In the genomic region with DNA sequence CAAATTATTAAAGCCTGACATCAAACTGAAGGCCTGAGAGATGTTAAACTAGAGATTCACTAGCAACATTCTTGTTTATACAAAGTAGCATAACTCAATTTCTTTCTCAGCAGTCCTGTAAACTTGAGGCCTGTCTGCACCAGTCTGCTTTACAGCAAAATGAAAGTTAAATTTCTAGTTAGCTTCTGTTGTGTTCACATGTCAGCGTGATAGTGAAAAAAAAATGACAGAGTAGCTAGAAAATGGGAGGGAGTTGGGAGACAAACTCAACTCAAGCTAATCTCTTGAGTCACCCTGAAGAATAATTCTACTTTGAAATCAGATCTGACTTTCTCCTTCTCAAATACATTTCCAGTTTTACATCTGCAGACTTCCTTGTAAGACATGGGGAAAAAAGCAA, we compare ENCODE assay signal across 9 cellular contexts. TPM values are rescaled to one million over a fixed set of nuclear protein-coding genes. Genes with fewer than 3 reads are reported as not detected.
DNase-seq lines count a peak whose midpoint lies in the region; ATAC-seq and TF ChIP-seq lines count a peak whose summit lies in the region.
"Had no signal": no experiment of that assay in that cellular context is flagged by ENCODE, and none has a peak within 500 bp of the region (broad histone marks: within the 10 kb centered on the region; RNA-seq: fewer than 3 reads in every experiment).

No MANE protein-coding gene starts in this region.

- H3K9me3 Mint-ChIP-seq in HFFc6: no peaks in the 10 kb centered on the region
- no peaks in the 10 kb centered on the region for H3K9me3 Mint-ChIP-seq in activated CD8-positive, alpha-beta memory T cell treated with anti-CD3 and anti-CD28 coated beads, Interleukin-2, amount 10 ng/mL, durations not matched to agents 7 days and 5 days (ENCODE audit: low read depth)
- H3K9me3 Mint-ChIP-seq: activated T-cell treated with anti-CD3 and anti-CD28 coated beads, Interleukin-2, amount 50 U/mL, for 24 hours had no signal

- CTCF ChIA-PET in activated CD8-positive, alpha-beta memory T cell treated with anti-CD3 and anti-CD28 coated beads, Interleukin-2, amount 10 ng/mL, durations not matched to agents 7 days and 5 days (lab: Charles Lee): no interaction called here

- H3K4me3 ChIP-seq in adrenal gland (no peak overlapping the region), stomach smooth muscle (ENCODE audit: low read length in 2 of 2) (peak overlapping the region; percentile 15 to 17), BE2C (ENCODE audit: low read depth, low read length) (no peak overlapping the region)

- H3K9ac ChIP-seq in stomach smooth muscle (ENCODE audit: low read length in 2 of 2): peak overlapping the region in 1 of 2 donors; percentile 39

- peak overlapping the region; percentile 75 for H3K27ac Mint-ChIP-seq in HFFc6
- no peak overlapping the region for H3K27ac Mint-ChIP-seq in activated CD8-positive, alpha-beta memory T cell treated with anti-CD3 and anti-CD28 coated beads, Interleukin-2, amount 10 ng/mL, durations not matched to agents 7 days and 5 days
- H3K27ac Mint-ChIP-seq: activated T-cell treated with anti-CD3 and anti-CD28 coated beads, Interleukin-2, amount 50 U/mL, for 24 hours had no signal

- H3K27ac ChIP-seq in adrenal gland (peak overlapping the region in 4 of 5 donors; percentile 12 to 62 (median 53)), stomach smooth muscle (ENCODE audit: low read length) (peak overlapping the region; percentile 63)
- H3K27ac ChIP-seq: epithelial cell of prostate had no signal

- no peaks in the 10 kb centered on the region for H3K9me3 ChIP-seq in adrenal gland (replicated peaks in 1 of 3)
- H3K9me3 ChIP-seq in stomach smooth muscle (ENCODE audit: control insufficient read depth in 2 of 2, low read length in 2 of 2): no peaks in the 10 kb centered on the region
- H3K9me3 ChIP-seq in BE2C: no peaks in the 10 kb centered on the region

- no peaks in the 10 kb centered on the region for H3K36me3 ChIP-seq in adrenal gland (replicated peaks in 1 of 2)
- H3K36me3 ChIP-seq in stomach smooth muscle (ENCODE audit: control insufficient read depth in 2 of 2, insufficient read depth in 2 of 2, low read length in 2 of 2): no peaks in the 10 kb centered on the region
- H3K36me3 ChIP-seq in BE2C: peaks cover 19% of the 10 kb centered on the region

- peak overlapping the region; percentile 57 for H3K4me3 Mint-ChIP-seq in HFFc6
- no peak overlapping the region for H3K4me3 Mint-ChIP-seq in activated CD8-positive, alpha-beta memory T cell treated with anti-CD3 and anti-CD28 coated beads, Interleukin-2, amount 10 ng/mL, durations not matched to agents 7 days and 5 days
- H3K4me3 Mint-ChIP-seq: activated T-cell treated with anti-CD3 and anti-CD28 coated beads, Interleukin-2, amount 50 U/mL, for 24 hours had no signal

- peak; percentile 53 for DNase-seq in HFFc6
- DNase-seq in adrenal gland: no peak
- no peak for DNase-seq in left lobe of liver (ENCODE audit: low spot score)
- no peak for DNase-seq in BE2C
- no peak for DNase-seq in NOMO-1 treated with DMSO at 0.1 percent for 48 hours (lab: John Stamatoyannopoulos, UW; ENCODE audit: unreplicated experiment)
- DNase-seq in activated CD8-positive, alpha-beta memory T cell treated with anti-CD3 and anti-CD28 coated beads, Interleukin-2, amount 10 ng/mL, durations not matched to agents 7 days and 5 days: no peak
- DNase-seq: activated T-cell treated with anti-CD3 and anti-CD28 coated beads, Interleukin-2, amount 50 U/mL, for 24 hours had no signal

- ATAC-seq in left lobe of liver: peak; percentile 17
- no peak for ATAC-seq in activated CD8-positive, alpha-beta memory T cell treated with anti-CD3 and anti-CD28 coated beads, Interleukin-2, amount 10 ng/mL, durations not matched to agents 7 days and 5 days

- H3K4me1 ChIP-seq in adrenal gland (replicated peaks in 1 of 2): peaks cover 15 to 34% of the 10 kb centered on the region in 2 donors
- peaks cover 36% of the 10 kb centered on the region for H3K4me1 ChIP-seq in stomach smooth muscle (ENCODE audit: control insufficient read depth, insufficient read depth, low read length)
- peaks cover 21% of the 10 kb centered on the region for H3K4me1 ChIP-seq in BE2C

- peaks cover 78% of the 10 kb centered on the region for H3K4me1 Mint-ChIP-seq in HFFc6 (ENCODE audit: low read depth)
- H3K4me1 Mint-ChIP-seq in activated CD8-positive, alpha-beta memory T cell treated with anti-CD3 and anti-CD28 coated beads, Interleukin-2, amount 10 ng/mL, durations not matched to agents 7 days and 5 days: peaks cover 9% of the 10 kb centered on the region

- WGBS in adrenal gland, 4 donors: 3 to 15% (median 7%) methylated on average over 1 of the region's 1 CpG

- H3K27me3 Mint-ChIP-seq in HFFc6 (ENCODE audit: insufficient read depth): no peaks in the 10 kb centered on the region
- peaks cover 17% of the 10 kb centered on the region for H3K27me3 Mint-ChIP-seq in activated CD8-positive, alpha-beta memory T cell treated with anti-CD3 and anti-CD28 coated beads, Interleukin-2, amount 10 ng/mL, durations not matched to agents 7 days and 5 days

- intact Hi-C loops in adrenal gland (cut with DNase I): loop anchor here in 1 of 2 donors (10.0 kb wide), 1 partner anchor 57 kb away; no protein-coding TSS in a partner anchor

- TF ChIP-seq POLR2A in adrenal gland (IDR thresholded peaks at IDR 0.05): no peak

- H3K27me3 ChIP-seq in adrenal gland (no peaks in the 10 kb centered on the region), stomach smooth muscle (ENCODE audit: control insufficient read depth in 1 of 2, insufficient read depth in 2 of 2, low read length in 2 of 2) (no peaks in the 10 kb centered on the region), BE2C (no peaks in the 10 kb centered on the region)

- no peak for TF ChIP-seq CTCF in HFFc6 (IDR thresholded peaks at IDR 0.05)
- no peak for TF ChIP-seq CTCF in adrenal gland (IDR thresholded peaks at IDR 0.05)
- no peak for TF ChIP-seq CTCF in BE2C (IDR thresholded peaks at IDR 0.05; ENCODE audit: low read depth, low read length)

- H3K36me3 Mint-ChIP-seq in HFFc6 (ENCODE audit: low read depth): peaks cover 28% of the 10 kb centered on the region
- H3K36me3 Mint-ChIP-seq in activated CD8-positive, alpha-beta memory T cell treated with anti-CD3 and anti-CD28 coated beads, Interleukin-2, amount 10 ng/mL, durations not matched to agents 7 days and 5 days: no peaks in the 10 kb centered on the region

RNA-seq across cellular contexts. Expression of a gene that starts 6.5 kb away (rescaled TPM):
- 100 to 1,000 TPM; 139 to 165 (median 155) TPM for total RNA-seq in HFFc6 (2021; fragmentation: NEBNext Ultra II Directional; extraction: Animal tissue kit (Norgen Biotek cat#: 25700))
- total RNA-seq in adrenal gland: 10 to 100 TPM; 52.0 to 86.6 (median 73.6) TPM
- 10 to 100 TPM; 15.7 to 48.7 (median 28.5) TPM for polyA plus RNA-seq in adrenal gland
- 25.5 TPM for total RNA-seq in left lobe of liver
- 178 TPM for polyA plus RNA-seq in BE2C (2012; ENCODE audit: insufficient read depth, insufficient read length, low read depth)
- 1 to 10 TPM in 1 of 2 experiments, under 1 TPM in 1; 0.99 to 1.9 TPM for total RNA-seq in activated CD8-positive, alpha-beta memory T cell treated with anti-CD3 and anti-CD28 coated beads, Interleukin-2, amount 10 ng/mL, durations not matched to agents 7 days and 5 days

Comparison
In these comparisons a context has a peak if more than half of its experiments do, and no peak if none do; other contexts are left out.
1. H3K4me3 ChIP-seq: peak in stomach smooth muscle (2 of 2); none in adrenal gland (0 of 4) and BE2C (single experiment).